8 cellular contexts compared by ENCODE assay signal in genomic region chr14:59254146-59254910, GRCh38.
DNase-seq lines count a peak whose midpoint lies in the region; ATAC-seq, FAIRE-seq and TF ChIP-seq lines count a peak whose summit lies in the region.

No MANE protein-coding gene starts in this region.

- no peaks in the 10 kb centered on the region for H3K27me3 ChIP-seq in H7 (ENCODE audit: control insufficient read depth, insufficient read depth, low read length)

- no peaks in the 10 kb centered on the region for H3K36me3 Mint-ChIP-seq in activated naive CD4-positive, alpha-beta T cell treated with anti-CD3 and anti-CD28 coated beads, Interleukin-2, amount 50 U/mL, for 72 hours

- ATAC-seq in GM18909 (IDR thresholded peaks at IDR 0.05; ENCODE audit: poor library complexity, unreplicated experiment) (peak; percentile 31), sciatic nerve (peak; percentile 96)
- ATAC-seq in activated naive CD4-positive, alpha-beta T cell treated with anti-CD3 and anti-CD28 coated beads, Interleukin-2, amount 50 U/mL, for 72 hours, result no peak

- H3K4me3 ChIP-seq in fibroblast of the aortic adventitia (ENCODE audit: low read depth, low read length) (no peak overlapping the region), H7 (ENCODE audit: insufficient read depth, low read depth, low read length) (no peak overlapping the region)

- intact Hi-C loops in sciatic nerve (cut with DNase I), result no loop called here

- H3K27ac Mint-ChIP-seq in activated naive CD4-positive, alpha-beta T cell treated with anti-CD3 and anti-CD28 coated beads, Interleukin-2, amount 50 U/mL, for 72 hours, result no peak overlapping the region

- no peak for FAIRE-seq in RCC 7860 (lab: Jason Lieb, UNC)

- no peaks in the 10 kb centered on the region for H3K36me3 ChIP-seq in H7 (replicated peaks; ENCODE audit: control insufficient read depth, insufficient read depth, low read length)

- peaks cover 0 to 3% of the 10 kb centered on the region in 2 donors for H3K9me3 Mint-ChIP-seq in activated naive CD4-positive, alpha-beta T cell treated with anti-CD3 and anti-CD28 coated beads, Interleukin-2, amount 50 U/mL, for 72 hours

- DNase-seq in RCC 7860 (ENCODE audit: low spot score) (peak; percentile 24), fibroblast of the aortic adventitia (ENCODE audit: low read depth) (peak; percentile 94), sciatic nerve (ENCODE audit: low spot score) (peak; percentile 67), NCI-H146 (lab: John Stamatoyannopoulos, UW) (no peak), H7 (no peak), NCI-H1436 (lab: John Stamatoyannopoulos, UW) (no peak)
- no peak for DNase-seq in activated naive CD4-positive, alpha-beta T cell treated with anti-CD3 and anti-CD28 coated beads, Interleukin-2, amount 50 U/mL, for 72 hours (ENCODE audit: low spot score in 2 of 2)

- no peak for TF ChIP-seq CTCF in fibroblast of the aortic adventitia (IDR thresholded peaks at IDR 0.05; ENCODE audit: insufficient read depth, low read length)

Comparison
In these comparisons a context has a peak if more than half of its experiments do, and no peak if none do; other contexts are left out.
1. ATAC-seq: peak in GM18909 (single experiment) and sciatic nerve (single experiment); none in activated naive CD4-positive, alpha-beta T cell treated with anti-CD3 and anti-CD28 coated beads, Interleukin-2, amount 50 U/mL, for 72 hours (0 of 2).
2. DNase-seq: peak in RCC 7860 (single experiment), fibroblast of the aortic adventitia (single experiment) and sciatic nerve (single experiment); none in NCI-H146 (single experiment), H7 (single experiment), NCI-H1436 (single experiment) and activated naive CD4-positive, alpha-beta T cell treated with anti-CD3 and anti-CD28 coated beads, Interleukin-2, amount 50 U/mL, for 72 hours (0 of 2).